In genomic region chr3:3065876-3066275, GRCh38 we compare ENCODE assay signal across 24 cellular contexts. TPM values are rescaled to one million over a fixed set of nuclear protein-coding genes. Genes with fewer than 3 reads are reported as not detected.
DNase-seq lines count a peak whose midpoint lies in the region; ATAC-seq and TF ChIP-seq lines count a peak whose summit lies in the region.
"Had no signal": no experiment of that assay in that cellular context is flagged by ENCODE, and none has a peak within 500 bp of the region (broad histone marks: within the 10 kb centered on the region; RNA-seq: fewer than 3 reads in every experiment).

No MANE protein-coding gene starts in this region.

- TF ChIP-seq CTCF in cardiac fibroblast (IDR thresholded peaks at IDR 0.05; ENCODE audit: low read depth, low read length): no peak
- TF ChIP-seq CTCF in upper lobe of right lung (IDR thresholded peaks at IDR 0.05): no peak

- CTCF ChIA-PET in activated CD4-positive, alpha-beta T cell treated with anti-CD3 and anti-CD28 coated beads, Interleukin-2, amount 10 ng/mL, durations not matched to agents 7 days and 5 days (lab: Charles Lee): no interaction called here

- POLR2A ChIA-PET in activated CD4-positive, alpha-beta T cell treated with anti-CD3 and anti-CD28 coated beads, Interleukin-2, amount 10 ng/mL, durations not matched to agents 7 days and 5 days (lab: Charles Lee): no interaction called here

- no peaks in the 10 kb centered on the region for H3K9me3 Mint-ChIP-seq in activated CD4-positive, alpha-beta T cell treated with anti-CD3 and anti-CD28 coated beads, Interleukin-2, amount 10 ng/mL, durations not matched to agents 7 days and 5 days
- H3K9me3 Mint-ChIP-seq: activated CD4-positive, alpha-beta T cell treated with anti-CD3 and anti-CD28 coated beads, Interleukin-2, amount 10 ng/mL, durations not matched to agents 24 days and 14 days; naive B cell had no signal

- no peaks in the 10 kb centered on the region for H3K27me3 ChIP-seq in upper lobe of right lung
- H3K27me3 ChIP-seq: BLaER1 had no signal

- H3K4me1 ChIP-seq in upper lobe of right lung: peaks cover 2% of the 10 kb centered on the region
- H3K4me1 ChIP-seq: BLaER1, lower lobe of right lung had no signal

- no peaks in the 10 kb centered on the region for H3K4me1 Mint-ChIP-seq in activated CD4-positive, alpha-beta T cell treated with anti-CD3 and anti-CD28 coated beads, Interleukin-2, amount 10 ng/mL, durations not matched to agents 7 days and 5 days
- H3K4me1 Mint-ChIP-seq: activated CD4-positive, alpha-beta T cell treated with anti-CD3 and anti-CD28 coated beads, Interleukin-2, amount 10 ng/mL, durations not matched to agents 24 days and 14 days had no signal

- H3K4me3 ChIP-seq in cardiac fibroblast (replicated peaks in 1 of 2; ENCODE audit: low read depth in 2 of 2, low read length in 2 of 2) (no peak overlapping the region), upper lobe of right lung (no peak overlapping the region)
- H3K4me3 ChIP-seq: BLaER1, lower lobe of right lung, skin epidermis, thoracic aorta had no signal

- H3K27me3 Mint-ChIP-seq in activated CD4-positive, alpha-beta T cell treated with anti-CD3 and anti-CD28 coated beads, Interleukin-2, amount 10 ng/mL, durations not matched to agents 7 days and 5 days: no peaks in the 10 kb centered on the region
- H3K27me3 Mint-ChIP-seq: activated CD4-positive, alpha-beta T cell treated with anti-CD3 and anti-CD28 coated beads, Interleukin-2, amount 10 ng/mL, durations not matched to agents 24 days and 14 days had no signal

- DNase-seq in DMS53 (lab: John Stamatoyannopoulos, UW) (peak; percentile 21), DMS53 treated with DMSO at 0.1 percent for 48 hours (lab: John Stamatoyannopoulos, UW; ENCODE audit: unreplicated experiment) (no peak), HT-29 (ENCODE audit: low spot score) (peak; percentile 21), cardiac fibroblast (ENCODE audit: low read depth in 2 of 2) (peak; percentile 0 to 10), upper lobe of right lung (no peak), GM03348 (ENCODE audit: low spot score) (no peak)
- DNase-seq in activated CD4-positive, alpha-beta T cell treated with anti-CD3 and anti-CD28 coated beads, Interleukin-2, amount 10 ng/mL, durations not matched to agents 7 days and 5 days: no peak
- DNase-seq: activated CD4-positive, alpha-beta T cell treated with anti-CD3 and anti-CD28 coated beads, Interleukin-2, amount 10 ng/mL, durations not matched to agents 24 days and 14 days; activated naive CD4-positive, alpha-beta T cell treated with Interleukin-2 at 50 U/mL for 16 hours; aorta; cortex of kidney; lower lobe of right lung; naive B cell; NCI-H1048; NCI-H69; posterior cingulate gyrus; stimulated activated CD4-positive, alpha-beta T cell treated with anti-CD3 and anti-CD28 coated beads, Interleukin-4, amount 100 ng/mL, for 4 hours; stimulated activated CD8-positive, alpha-beta memory T cell treated with anti-CD3 and anti-CD28 coated beads, Interleukin-4, amount 100 ng/mL, for 48 hours had no signal

- no peak overlapping the region for H3K4me3 Mint-ChIP-seq in activated CD4-positive, alpha-beta T cell treated with anti-CD3 and anti-CD28 coated beads, Interleukin-2, amount 10 ng/mL, durations not matched to agents 7 days and 5 days
- H3K4me3 Mint-ChIP-seq: activated CD4-positive, alpha-beta T cell treated with anti-CD3 and anti-CD28 coated beads, Interleukin-2, amount 10 ng/mL, durations not matched to agents 24 days and 14 days had no signal

- intact Hi-C loops in upper lobe of right lung (cut with DNase I): no loop called here

- no peak overlapping the region for H3K27ac ChIP-seq in upper lobe of right lung
- H3K27ac ChIP-seq: 22Rv1, BLaER1, lower lobe of right lung, skin epidermis, thoracic aorta had no signal

- ATAC-seq in upper lobe of right lung: peak; percentile 44
- no peak for ATAC-seq in GM18519 (IDR thresholded peaks at IDR 0.05; ENCODE audit: low FRiP score, unreplicated experiment)

- no peaks in the 10 kb centered on the region for H3K9me3 ChIP-seq in upper lobe of right lung
- H3K9me3 ChIP-seq: BLaER1, lower lobe of right lung, thoracic aorta had no signal

- H3K36me3 Mint-ChIP-seq in activated CD4-positive, alpha-beta T cell treated with anti-CD3 and anti-CD28 coated beads, Interleukin-2, amount 10 ng/mL, durations not matched to agents 7 days and 5 days (ENCODE audit: low read depth): no peaks in the 10 kb centered on the region
- H3K36me3 Mint-ChIP-seq: naive B cell had no signal

- no peaks in the 10 kb centered on the region for H3K36me3 ChIP-seq in upper lobe of right lung
- H3K36me3 ChIP-seq: BLaER1, lower lobe of right lung, thoracic aorta had no signal

- H3K27ac Mint-ChIP-seq in activated CD4-positive, alpha-beta T cell treated with anti-CD3 and anti-CD28 coated beads, Interleukin-2, amount 10 ng/mL, durations not matched to agents 7 days and 5 days: no peak overlapping the region
- H3K27ac Mint-ChIP-seq: activated CD4-positive, alpha-beta T cell treated with anti-CD3 and anti-CD28 coated beads, Interleukin-2, amount 10 ng/mL, durations not matched to agents 24 days and 14 days had no signal

RNA-seq across cellular contexts. Expression of gene IL5RA, which starts 44.3 kb away (rescaled TPM):
- total RNA-seq in HT-29 (2014; rRNA removed; shearing (Covaris generic)): not detected in 2 replicates
- 0.69 TPM for total RNA-seq in upper lobe of right lung
- not detected for total RNA-seq in activated CD4-positive, alpha-beta T cell treated with anti-CD3 and anti-CD28 coated beads, Interleukin-2, amount 10 ng/mL, durations not matched to agents 7 days and 5 days
- total RNA-seq: activated CD4-positive, alpha-beta T cell treated with anti-CD3 and anti-CD28 coated beads, Interleukin-2, amount 10 ng/mL, durations not matched to agents 24 days and 14 days; endothelial cell of umbilical vein had no signal

Comparison
In these comparisons a context has a peak if more than half of its experiments do, and no peak if none do; other contexts are left out.
1. DNase-seq: peak in DMS53 (single experiment), HT-29 (single experiment) and cardiac fibroblast (2 of 2); none in DMS53 treated with DMSO at 0.1 percent for 48 hours (single experiment), upper lobe of right lung (single experiment), GM03348 (single experiment) and activated CD4-positive, alpha-beta T cell treated with anti-CD3 and anti-CD28 coated beads, Interleukin-2, amount 10 ng/mL, durations not matched to agents 7 days and 5 days (single experiment).